Comparison of ENCODE assay signal across 31 cellular contexts in the genomic region with DNA sequence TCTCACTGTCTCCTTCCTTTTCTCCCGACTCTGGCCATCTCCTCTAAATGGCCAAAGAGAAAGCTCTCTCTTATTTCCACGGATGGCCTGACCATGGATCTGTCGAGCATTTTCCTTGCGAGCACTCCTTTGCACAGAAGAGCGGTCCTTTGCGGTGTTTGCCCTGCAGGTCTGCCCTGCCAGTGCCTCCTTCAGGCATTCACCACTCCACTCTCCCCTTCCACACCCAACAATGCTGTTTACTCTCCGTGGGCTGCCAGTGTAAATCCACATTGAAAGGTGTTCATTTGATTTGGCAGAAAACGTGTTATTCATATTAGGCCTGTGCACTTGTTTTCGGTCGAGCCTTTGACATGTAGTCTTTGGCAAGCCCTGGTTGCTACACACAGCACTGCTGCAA. TPM values are rescaled to one million over a fixed set of nuclear protein-coding genes. Genes with fewer than 3 reads are reported as not detected.
"Had no signal": no experiment of that assay in that cellular context is flagged by ENCODE, and none has a peak within 500 bp of the region (broad histone marks: within the 10 kb centered on the region; RNA-seq: fewer than 3 reads in every experiment).

No MANE protein-coding gene starts in this region.

- H3K27ac Mint-ChIP-seq: activated B cell treated with CpG ODN at 0.5 μM for 24 hours; activated CD8-positive, alpha-beta T cell treated with anti-CD3 and anti-CD28 coated beads for 36 hours; activated naive CD8-positive, alpha-beta T cell; activated T-helper 17 cell treated with anti-CD3 and anti-CD28 coated beads, Interleukin-2, amount 50 U/mL, for 72 hours; dendritic cell treated with granulocyte-macrophage colony-stimulating factor and Interleukin-4, amounts not matched to agents 40 ng/mL and 50 ng/mL, for 4 days; endodermal cell; T-helper 17 cell; T-helper 2 cell treated with Interferon-gamma antibody and Interleukin-4, amounts not matched to agents 5 μg/mL and 100 μg/mL, for 36 hours had no signal

- H3K27me3 ChIP-seq: brain microvascular endothelial cell, dorsolateral prefrontal cortex had no signal

- DNase-seq: activated B cell treated with CpG ODN at 0.5 μM for 24 hours; activated CD4-positive, alpha-beta T cell treated with anti-CD3 and anti-CD28 coated beads for 48 hours; activated CD4-positive, alpha-beta T cell treated with anti-CD3 and anti-CD28 coated beads, Interleukin-2, amount 50 U/mL, for 1 hour; activated CD4-positive, alpha-beta T cell treated with anti-CD3 and anti-CD28 coated beads, Interleukin-2, amount 50 U/mL, for 48 hours; activated CD8-positive, alpha-beta memory T cell treated with anti-CD3 and anti-CD28 coated beads for 24 hours; activated CD8-positive, alpha-beta T cell treated with anti-CD3 and anti-CD28 coated beads for 36 hours; activated effector memory CD4-positive, alpha-beta T cell treated with Interleukin-2 at 50 U/mL for 16 hours; activated gamma-delta T cell treated with Interleukin-2 at 50 U/mL for 16 hours; activated naive CD4-positive, alpha-beta T cell treated with anti-CD3 and anti-CD28 coated beads, Interleukin-2, amount 50 U/mL, for 16 hours; activated naive CD4-positive, alpha-beta T cell treated with Interleukin-2 at 50 U/mL for 16 hours; activated T-cell treated with anti-CD3 and anti-CD28 coated beads, Interleukin-2, amount 50 U/mL, for 4 hours; amniotic stem cell; anterior cingulate cortex; brain microvascular endothelial cell; dorsolateral prefrontal cortex; effector memory CD4-positive, alpha-beta T cell; endodermal cell; foreskin fibroblast; head of caudate nucleus; T-helper 17 cell; T1000; WERI-Rb-1 had no signal

- H3K4me1 Mint-ChIP-seq: activated B cell treated with CpG ODN at 0.5 μM for 24 hours; activated T-helper 17 cell treated with anti-CD3 and anti-CD28 coated beads, Interleukin-2, amount 50 U/mL, for 72 hours; central memory CD8-positive, alpha-beta T cell; T-helper 17 cell had no signal

- ATAC-seq: activated CD4-positive, CD25-positive, alpha-beta regulatory T cell treated with anti-CD3 and anti-CD28 coated beads, Interleukin-2, amount 50 U/mL, for 24 hours; activated CD8-positive, alpha-beta T cell treated with anti-CD3 and anti-CD28 coated beads for 36 hours; activated T-cell treated with anti-CD3 and anti-CD28 coated beads, Interleukin-2, amount 50 U/mL, for 4 hours; activated T-helper 17 cell treated with anti-CD3 and anti-CD28 coated beads, Interleukin-2, amount 50 U/mL, for 72 hours; esophagus mucosa; T-helper 17 cell had no signal

- H3K4me3 ChIP-seq: coronary artery, dorsolateral prefrontal cortex had no signal

- H3K9me3 Mint-ChIP-seq: activated B cell treated with CpG ODN at 0.5 μM for 24 hours; activated CD8-positive, alpha-beta T cell treated with anti-CD3 and anti-CD28 coated beads for 36 hours; activated T-cell treated with anti-CD3 and anti-CD28 coated beads, Interleukin-2, amount 50 U/mL, for 4 hours; activated T-helper 17 cell treated with anti-CD3 and anti-CD28 coated beads, Interleukin-2, amount 50 U/mL, for 72 hours; dendritic cell treated with granulocyte-macrophage colony-stimulating factor and Interleukin-4, amounts not matched to agents 40 ng/mL and 50 ng/mL, for 4 days; endodermal cell; T-helper 2 cell treated with Interferon-gamma antibody and Interleukin-4, amounts not matched to agents 5 μg/mL and 100 μg/mL, for 36 hours had no signal

- H3K27me3 Mint-ChIP-seq: activated B cell treated with CpG ODN at 0.5 μM for 24 hours; central memory CD8-positive, alpha-beta T cell; dendritic cell treated with granulocyte-macrophage colony-stimulating factor and Interleukin-4, amounts not matched to agents 40 ng/mL and 50 ng/mL, for 4 days had no signal

- H3K36me3 Mint-ChIP-seq: activated naive CD8-positive, alpha-beta T cell had no signal

- H3K4me3 Mint-ChIP-seq: activated B cell treated with CpG ODN at 0.5 μM for 24 hours; activated CD8-positive, alpha-beta T cell treated with anti-CD3 and anti-CD28 coated beads for 36 hours; activated naive CD8-positive, alpha-beta T cell; activated T-cell treated with anti-CD3 and anti-CD28 coated beads, Interleukin-2, amount 50 U/mL, for 4 hours; activated T-helper 17 cell treated with anti-CD3 and anti-CD28 coated beads, Interleukin-2, amount 50 U/mL, for 72 hours; central memory CD8-positive, alpha-beta T cell; dendritic cell treated with granulocyte-macrophage colony-stimulating factor and Interleukin-4, amounts not matched to agents 40 ng/mL and 50 ng/mL, for 4 days; endodermal cell; T-helper 17 cell; T-helper 2 cell treated with Interferon-gamma antibody and Interleukin-4, amounts not matched to agents 5 μg/mL and 100 μg/mL, for 36 hours had no signal

- H3K36me3 ChIP-seq: brain microvascular endothelial cell, WERI-Rb-1 had no signal

- H3K27ac ChIP-seq: brain microvascular endothelial cell, coronary artery, dorsolateral prefrontal cortex, WERI-Rb-1 had no signal

RNA-seq across cellular contexts. Expression of gene CACNA2D3, which starts 49.6 kb away (rescaled TPM):
- total RNA-seq: activated B cell treated with CpG ODN at 0.5 μM for 24 hours; activated CD8-positive, alpha-beta T cell treated with anti-CD3 and anti-CD28 coated beads for 36 hours; activated T-cell treated with anti-CD3 and anti-CD28 coated beads, Interleukin-2, amount 50 U/mL, for 4 hours; activated T-helper 17 cell treated with anti-CD3 and anti-CD28 coated beads, Interleukin-2, amount 50 U/mL, for 72 hours; bronchial epithelial cell had no signal
